Comparison of ENCODE assay signal across 16 cellular contexts in genomic region chr14:75339059-75339458, GRCh38.
DNase-seq lines count a peak whose midpoint lies in the region; ATAC-seq and TF ChIP-seq lines count a peak whose summit lies in the region.
"Had no signal": no experiment of that assay in that cellular context is flagged by ENCODE, and none has a peak within 500 bp of the region (broad histone marks: within the 10 kb centered on the region; RNA-seq: fewer than 3 reads in every experiment).

No MANE protein-coding gene starts in this region.

- intact Hi-C loops in left ventricle myocardium inferior (cut with micrococcal nuclease) (no loop called here), left ventricle myocardium superior (cut with micrococcal nuclease) (no loop called here), MCF 10A (cut with micrococcal nuclease) (no loop called here)

- BruUV-seq in MCF 10A (replicated peaks; lab: Mats Ljungman, UMichigan): no TSS peak

- no peaks in the 10 kb centered on the region for H3K9me3 Mint-ChIP-seq in MCF 10A (ENCODE audit: unreplicated experiment)
- H3K9me3 Mint-ChIP-seq: activated T-helper 2 cell treated with anti-CD3 and anti-CD28 coated beads, Interferon-gamma antibody, Interleukin-2, Interleukin-4, amounts not matched to agents 10 μg/mL and 5 μg/mL and 100 μg/mL, durations not matched to agents 14 hours and 24 hours and 36 hours had no signal

- H3K36me3 Mint-ChIP-seq in MCF 10A (ENCODE audit: insufficient read depth, unreplicated experiment): no peaks in the 10 kb centered on the region
- H3K36me3 Mint-ChIP-seq: naive B cell had no signal

- no peak for DNase-seq in left ventricle myocardium inferior
- no peak for DNase-seq in left ventricle myocardium superior
- DNase-seq in MCF 10A (ENCODE audit: unreplicated experiment): peak; percentile 35
- DNase-seq in islet precursor cell: peak; percentile 73
- DNase-seq in NCI-H2081 (lab: John Stamatoyannopoulos, UW): no peak
- no peak for DNase-seq in NCI-H69 (lab: John Stamatoyannopoulos, UW)
- DNase-seq in GM20000 (ENCODE audit: low spot score): no peak
- DNase-seq: activated CD8-positive, alpha-beta T cell treated with anti-CD3 and anti-CD28 coated beads for 36 hours; heart right ventricle; left colon; MG63; naive B cell; stimulated activated naive CD4-positive, alpha-beta T cell treated with Interleukin-2 at 50 U/mL for 16 hours had no signal

- peaks cover 48% of the 10 kb centered on the region for H3K4me1 ChIP-seq in left ventricle myocardium inferior

- no peak overlapping the region for H3K4me3 ChIP-seq in left ventricle myocardium inferior
- H3K4me3 ChIP-seq: ascending aorta, heart right ventricle, MG63 had no signal

- POLR2A ChIA-PET in MCF 10A (lab: Yijun Ruan, JAX): interaction anchor here (0.8 to 1.1 kb wide), 2 partner anchors 12 to 61 kb away, joined by 3 to 4 read pairs; no protein-coding TSS in a partner anchor

- peak overlapping the region; percentile 94 for H3K27ac ChIP-seq in left ventricle myocardium inferior (replicated peaks)
- H3K27ac ChIP-seq: ascending aorta had no signal

- no peaks in the 10 kb centered on the region for H3K36me3 ChIP-seq in left ventricle myocardium inferior
- H3K36me3 ChIP-seq: ascending aorta, heart right ventricle, MG63 had no signal

- no peak for TF ChIP-seq CTCF in left ventricle myocardium inferior (IDR thresholded peaks at IDR 0.05; ENCODE audit: borderline replicate concordance)
- no peak for TF ChIP-seq CTCF in MCF 10A (IDR thresholded peaks at IDR 0.05; ENCODE audit: unreplicated experiment)
- no peak for TF ChIP-seq CTCF in GM20000 (IDR thresholded peaks at IDR 0.05; ENCODE audit: extremely low read depth, missing control alignments)

- CTCF ChIA-PET in MCF 10A (lab: Yijun Ruan, JAX): interaction anchor here (0.6 to 1.3 kb wide), 4 partner anchors 35 to 363 kb away, joined by 3 read pairs; no protein-coding TSS in a partner anchor

- H3K27ac Mint-ChIP-seq in MCF 10A (ENCODE audit: low read depth, unreplicated experiment): no peak overlapping the region
- H3K27ac Mint-ChIP-seq: activated CD8-positive, alpha-beta T cell treated with anti-CD3 and anti-CD28 coated beads for 36 hours; activated T-helper 2 cell treated with anti-CD3 and anti-CD28 coated beads, Interferon-gamma antibody, Interleukin-2, Interleukin-4, amounts not matched to agents 10 μg/mL and 5 μg/mL and 100 μg/mL, durations not matched to agents 14 hours and 24 hours and 36 hours; naive B cell had no signal

- H3K9me3 ChIP-seq in left ventricle myocardium inferior (replicated peaks): no peaks in the 10 kb centered on the region
- H3K9me3 ChIP-seq: ascending aorta, MG63 had no signal

- H3K4me1 Mint-ChIP-seq in MCF 10A (ENCODE audit: insufficient read depth, unreplicated experiment): peaks cover 15% of the 10 kb centered on the region

- H3K4me3 Mint-ChIP-seq in MCF 10A (ENCODE audit: unreplicated experiment): no peak overlapping the region
- H3K4me3 Mint-ChIP-seq: activated CD8-positive, alpha-beta T cell treated with anti-CD3 and anti-CD28 coated beads for 36 hours had no signal

- ATAC-seq in left ventricle myocardium superior: no peak
- no peak for ATAC-seq in GM19452 (IDR thresholded peaks at IDR 0.05; ENCODE audit: unreplicated experiment)
- ATAC-seq: activated CD8-positive, alpha-beta T cell treated with anti-CD3 and anti-CD28 coated beads for 36 hours; left colon had no signal

- H3K27me3 ChIP-seq in left ventricle myocardium inferior (ENCODE audit: low read depth): no peaks in the 10 kb centered on the region
- H3K27me3 ChIP-seq: ascending aorta, heart right ventricle, MG63 had no signal

- no peaks in the 10 kb centered on the region for H3K27me3 Mint-ChIP-seq in MCF 10A (ENCODE audit: insufficient read depth, unreplicated experiment)
- H3K27me3 Mint-ChIP-seq: activated CD8-positive, alpha-beta T cell treated with anti-CD3 and anti-CD28 coated beads for 36 hours had no signal

Comparison
In these comparisons a context has a peak if more than half of its experiments do, and no peak if none do; other contexts are left out.
1. DNase-seq: peak in MCF 10A (single experiment) and islet precursor cell (single experiment); none in left ventricle myocardium inferior (single experiment), left ventricle myocardium superior (single experiment), NCI-H2081 (0 of 2), NCI-H69 (single experiment) and GM20000 (single experiment).